ENCODE assay signal across 26 cellular contexts in the genomic region with DNA sequence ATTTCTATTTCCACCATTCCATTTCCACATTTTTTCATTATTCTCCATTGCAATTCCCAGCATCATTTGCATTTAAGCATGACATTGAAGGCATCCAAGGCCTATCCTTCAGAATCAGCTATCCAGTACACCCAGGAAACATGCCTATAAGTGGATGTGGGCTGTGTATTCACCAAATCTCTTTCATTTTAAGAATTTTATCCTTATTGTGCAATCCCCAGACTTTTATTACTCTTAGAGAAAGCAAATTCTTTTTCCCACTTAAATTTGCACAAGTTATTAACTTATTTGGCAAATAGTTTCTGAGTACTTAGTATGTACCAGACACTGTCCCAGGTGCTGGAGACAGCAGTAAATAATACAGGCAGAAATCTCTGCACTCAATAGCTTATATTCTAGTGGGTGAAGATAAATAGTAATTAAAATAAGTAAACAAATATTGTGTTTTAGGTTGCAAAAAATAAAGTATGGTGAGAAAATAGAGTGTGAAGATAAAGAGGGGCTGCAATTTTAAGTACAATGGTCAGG.
"Had no signal": no experiment of that assay in that cellular context is flagged by ENCODE, and none has a peak within 500 bp of the region (broad histone marks: within the 10 kb centered on the region; RNA-seq: fewer than 3 reads in every experiment).

No MANE protein-coding gene starts in this region.

- DNase-seq: colonic mucosa; dermis blood vessel endothelial cell; effector memory CD4-positive, alpha-beta T cell; erythroblast; esophagus squamous epithelium; foreskin melanocyte; glutamatergic neuron; heart right ventricle; hippocampal formation; left cardiac atrium; left lung; mesendoderm; midbrain; naive thymus-derived CD4-positive, alpha-beta T cell; nephron progenitor cell; pancreas; stimulated activated CD4-positive, alpha-beta T cell treated with anti-CD3 and anti-CD28 coated beads, Interleukin-2, amount 100 ng/mL, for 24 hours; stimulated activated CD4-positive, alpha-beta T cell treated with anti-CD3 and anti-CD28 coated beads, Interleukin-4, amount 100 ng/mL, for 4 hours; stimulated activated naive CD8-positive, alpha-beta T cell treated with anti-CD3 and anti-CD28 coated beads, Interleukin-15, Interleukin-2, amounts not matched to agents 100 U/mL and 50 U/mL, for 24 hours; substantia nigra; testis; tibial artery had no signal

- H3K4me1 ChIP-seq: colonic mucosa, esophagus squamous epithelium, heart right ventricle, left lung, testis, tibial artery had no signal

- H3K27ac Mint-ChIP-seq: naive thymus-derived CD4-positive, alpha-beta T cell; stimulated activated memory B cell treated with anti-CD40 and anti-IgM and Interleukin-4, amounts not matched to agents 10 μg/mL and 1 μg/mL and 100 μg/mL, for 72 hours; type B pancreatic cell had no signal

- H3K4me3 Mint-ChIP-seq: naive thymus-derived CD4-positive, alpha-beta T cell; nephron progenitor cell; stimulated activated memory B cell treated with anti-CD40 and anti-IgM and Interleukin-4, amounts not matched to agents 10 μg/mL and 1 μg/mL and 100 μg/mL, for 72 hours; type B pancreatic cell had no signal

- H3K36me3 Mint-ChIP-seq: stimulated activated memory B cell treated with anti-CD40 and anti-IgM and Interleukin-4, amounts not matched to agents 10 μg/mL and 1 μg/mL and 100 μg/mL, for 72 hours; type B pancreatic cell had no signal

- H3K9me3 Mint-ChIP-seq: naive thymus-derived CD4-positive, alpha-beta T cell; nephron progenitor cell; stimulated activated memory B cell treated with anti-CD40 and anti-IgM and Interleukin-4, amounts not matched to agents 10 μg/mL and 1 μg/mL and 100 μg/mL, for 72 hours; type B pancreatic cell had no signal

- H3K9me3 ChIP-seq: colonic mucosa, esophagus squamous epithelium, heart right ventricle, left lung, neutrophil, pancreas, testis, tibial artery had no signal

- FAIRE-seq: endometrium, pancreas had no signal

- H3K27me3 Mint-ChIP-seq: naive thymus-derived CD4-positive, alpha-beta T cell; stimulated activated memory B cell treated with anti-CD40 and anti-IgM and Interleukin-4, amounts not matched to agents 10 μg/mL and 1 μg/mL and 100 μg/mL, for 72 hours; type B pancreatic cell had no signal

- H3K27me3 ChIP-seq: colonic mucosa, esophagus squamous epithelium, heart right ventricle, left lung, neutrophil, pancreas, testis, tibial artery had no signal

- H3K36me3 ChIP-seq: colonic mucosa, esophagus squamous epithelium, heart right ventricle, left lung, neutrophil, pancreas, tibial artery had no signal

- H3K27ac ChIP-seq: colonic mucosa, esophagus squamous epithelium, heart right ventricle, left lung, neutrophil, pancreas, testis, tibial artery had no signal

- ATAC-seq: heart right ventricle; left cardiac atrium; left lung; naive thymus-derived CD4-positive, alpha-beta T cell; stimulated activated memory B cell treated with anti-CD40 and anti-IgM and Interleukin-4, amounts not matched to agents 10 μg/mL and 1 μg/mL and 100 μg/mL, for 72 hours; stimulated activated naive CD8-positive, alpha-beta T cell treated with anti-CD3 and anti-CD28 coated beads, Interleukin-15, Interleukin-2, amounts not matched to agents 100 U/mL and 50 U/mL, for 24 hours had no signal

- H3K4me3 ChIP-seq: colonic mucosa, esophagus squamous epithelium, heart right ventricle, left lung, pancreas, testis, tibial artery had no signal

- H3K4me1 Mint-ChIP-seq: naive thymus-derived CD4-positive, alpha-beta T cell had no signal
